Comparison of ENCODE assay signal across 27 cellular contexts in genomic region chr11:81342956-81343355, GRCh38.
DNase-seq lines count a peak whose midpoint lies in the region; ATAC-seq and TF ChIP-seq lines count a peak whose summit lies in the region.
"Had no signal": no experiment of that assay in that cellular context is flagged by ENCODE, and none has a peak within 500 bp of the region (broad histone marks: within the 10 kb centered on the region; RNA-seq: fewer than 3 reads in every experiment).

No MANE protein-coding gene starts in this region.

- H2BK12ac ChIP-seq in neuronal stem cell (ENCODE audit: low read length): no peak overlapping the region

- H3K36me3 Mint-ChIP-seq in brain: no peaks in the 10 kb centered on the region
- H3K36me3 Mint-ChIP-seq: IgD-negative memory B cell had no signal

- peak overlapping the region in 4 of 5 experiments; percentile 30 to 80 (median 44) for H3K27ac Mint-ChIP-seq in brain
- H3K27ac Mint-ChIP-seq: CD4-positive, alpha-beta T cell; HFFc6; IgD-negative memory B cell had no signal

- H3K4ac ChIP-seq in neuronal stem cell (ENCODE audit: low read length): no peak overlapping the region

- H3K4me2 ChIP-seq in neuronal stem cell (ENCODE audit: insufficient read depth, low read length, poor library complexity, severe bottlenecking): no peak overlapping the region
- H3K4me2 ChIP-seq: BLaER1, KMS-11, PC-9 had no signal

- no peak overlapping the region for H3K9ac ChIP-seq in neuronal stem cell (ENCODE audit: low read depth, low read length, poor library complexity)
- H3K9ac ChIP-seq: BLaER1, KMS-11 had no signal

- H3K79me1 ChIP-seq in neuronal stem cell (ENCODE audit: low read depth, low read length): no peaks in the 10 kb centered on the region

- H3K27me3 Mint-ChIP-seq in brain: peaks cover 4% of the 10 kb centered on the region
- H3K27me3 Mint-ChIP-seq: CD4-positive, alpha-beta T cell; IgD-negative memory B cell had no signal

- H3K36me3 ChIP-seq in neuronal stem cell (replicated peaks in 1 of 2; ENCODE audit: control insufficient read depth in 2 of 2, insufficient read depth in 2 of 2, low read length in 2 of 2) (no peaks in the 10 kb centered on the region), psoas muscle (ENCODE audit: insufficient read depth in 1 of 2, low read depth in 1 of 2) (no peaks in the 10 kb centered on the region)
- H3K36me3 ChIP-seq: BLaER1, HAP-1, SJCRH30 had no signal

- peak overlapping the region in 1 of 5 experiments; percentile 51 for H3K4me3 Mint-ChIP-seq in brain
- H3K4me3 Mint-ChIP-seq: CD4-positive, alpha-beta T cell; HFFc6; IgD-negative memory B cell had no signal

- H3K14ac ChIP-seq in neuronal stem cell (ENCODE audit: low read length): no peak overlapping the region

- ATAC-seq in left lobe of liver (no peak), psoas muscle (no peak)
- ATAC-seq: Right ventricle myocardium inferior had no signal

- H3K4me1 Mint-ChIP-seq in brain: peaks cover 11% of the 10 kb centered on the region
- H3K4me1 Mint-ChIP-seq: IgD-negative memory B cell had no signal

- H4K8ac ChIP-seq in neuronal stem cell (ENCODE audit: low read depth, low read length): no peak overlapping the region

- H3K18ac ChIP-seq in neuronal stem cell (ENCODE audit: low read length): no peak overlapping the region

- H2BK15ac ChIP-seq in neuronal stem cell (ENCODE audit: low read length): no peak overlapping the region

- DNase-seq in inferior parietal cortex (ENCODE audit: extremely low spot score) (peak; percentile 40), neuronal stem cell (ENCODE audit: low spot score) (no peak), COLO668 (lab: John Stamatoyannopoulos, UW; ENCODE audit: unreplicated experiment) (no peak), left lobe of liver (ENCODE audit: low spot score) (no peak), psoas muscle (no peak), ecto neural progenitor cell (ENCODE audit: low spot score) (no peak)
- DNase-seq: CD4-positive, alpha-beta T cell; COR-L47; DMS79; EL; GF-D8; GOT3; HFFc6; NCI-H1048; NCI-H1417; NCI-H1694 treated with DMSO at 0.1 percent for 48 hours; NCI-H2081; NCI-H2227 treated with DMSO at 0.1 percent for 48 hours; NCI-H526 treated with DMSO at 0.1 percent for 48 hours; PC-9; SJCRH30 had no signal

- no peak overlapping the region for H2BK120ac ChIP-seq in neuronal stem cell (ENCODE audit: low read depth, low read length)

- H2AFZ ChIP-seq in neuronal stem cell (ENCODE audit: low read length): no peak overlapping the region
- H2AFZ ChIP-seq: PC-9 had no signal

- intact Hi-C loops in psoas muscle (cut with DNase I): no loop called here

- H4K91ac ChIP-seq in neuronal stem cell (ENCODE audit: low read depth, low read length, poor library complexity): no peak overlapping the region

- no peak overlapping the region for H3K23ac ChIP-seq in neuronal stem cell (ENCODE audit: low read depth, low read length, poor library complexity)

- peaks cover 0 to 5% of the 10 kb centered on the region in 2 donors for H3K4me1 ChIP-seq in neuronal stem cell (ENCODE audit: control insufficient read depth in 2 of 2, insufficient read depth in 1 of 2, low read depth in 1 of 2, low read length in 2 of 2)
- no peaks in the 10 kb centered on the region for H3K4me1 ChIP-seq in psoas muscle
- H3K4me1 ChIP-seq: BLaER1, HAP-1, SJCRH30 had no signal

- H3K4me3 ChIP-seq in neuronal stem cell (ENCODE audit: low read length in 2 of 2) (no peak overlapping the region), psoas muscle (no peak overlapping the region)
- H3K4me3 ChIP-seq: BLaER1, HAP-1, PC-9, SJCRH30 had no signal

- no peak overlapping the region for H2BK5ac ChIP-seq in neuronal stem cell (ENCODE audit: low read length)

- no peaks in the 10 kb centered on the region for H3K27me3 ChIP-seq in neuronal stem cell (ENCODE audit: control insufficient read depth in 3 of 3, insufficient read depth in 3 of 3, low read depth in 1 of 3, low read length in 3 of 3)
- H3K27me3 ChIP-seq in psoas muscle (ENCODE audit: insufficient read depth in 3 of 3, low read length in 2 of 3): no peaks in the 10 kb centered on the region
- H3K27me3 ChIP-seq: BLaER1, SJCRH30 had no signal

- H3K27ac ChIP-seq in neuronal stem cell (replicated peaks; ENCODE audit: low read length): peak overlapping the region; percentile 25
- H3K27ac ChIP-seq in psoas muscle: no peak overlapping the region
- H3K27ac ChIP-seq: BLaER1, KMS-11, PC-9, SJCRH30 had no signal

- no peaks in the 10 kb centered on the region for H3K9me3 Mint-ChIP-seq in brain

- no peaks in the 10 kb centered on the region for H3K9me3 ChIP-seq in neuronal stem cell (replicated peaks in 1 of 2; ENCODE audit: control insufficient read depth in 2 of 2, insufficient read depth in 1 of 2, low read depth in 1 of 2, low read length in 2 of 2)
- no peaks in the 10 kb centered on the region for H3K9me3 ChIP-seq in psoas muscle
- H3K9me3 ChIP-seq: BLaER1, HAP-1, SJCRH30 had no signal

- TF ChIP-seq CTCF in brain (conservative IDR thresholded peaks at IDR 0.05) (no peak), psoas muscle (IDR thresholded peaks at IDR 0.05) (no peak)

- no peak overlapping the region for H2AK5ac ChIP-seq in neuronal stem cell (ENCODE audit: low read depth, low read length)
